Comparison of ENCODE assay signal across 1 cellular context in the genomic region with DNA sequence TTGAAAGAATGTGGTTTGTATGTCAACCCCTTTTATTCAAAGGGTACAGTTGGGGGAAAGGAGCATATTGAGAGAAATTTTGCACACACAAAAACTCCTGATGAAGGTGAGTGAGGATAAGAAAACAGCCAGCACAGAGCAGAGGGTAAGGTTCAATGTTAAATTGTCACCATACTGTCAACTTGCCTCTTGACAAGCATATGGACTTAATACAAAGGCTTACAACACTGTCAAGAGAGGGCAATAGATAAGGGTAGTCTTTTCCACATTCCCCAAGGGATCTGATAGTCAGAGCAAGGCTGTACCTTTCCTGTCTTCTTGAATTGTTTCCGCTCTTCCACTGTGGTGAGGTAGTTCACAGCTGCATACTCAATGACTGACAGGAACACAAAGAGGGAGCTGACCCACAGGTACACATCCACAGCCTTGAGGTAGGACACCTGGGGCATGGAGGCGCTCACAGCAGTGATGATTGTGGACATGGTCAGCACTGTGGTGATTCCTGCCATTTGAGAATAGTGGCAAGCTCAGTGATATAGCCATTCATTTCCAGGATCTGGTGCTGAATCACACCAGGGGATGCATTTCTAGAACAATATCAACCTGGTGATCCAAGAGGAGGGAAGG.
TF ChIP-seq lines count a peak whose summit lies in the region.

No MANE protein-coding gene starts in this region.

TF ChIP-seq in H1, 55 proteins besides CTCF, POLR2A, EP300 and RAD21:
- TF ChIP-seq TEAD4 (IDR thresholded peaks at IDR 0.05; ENCODE audit: low read depth, low read length) (no peak), SP1 (IDR thresholded peaks at IDR 0.05; ENCODE audit: low read depth, low read length) (no peak), SP2 (IDR thresholded peaks at IDR 0.05; ENCODE audit: low read length) (no peak), TAF1 (IDR thresholded peaks at IDR 0.05; ENCODE audit: low read depth, low read length) (no peak), CHD2 (IDR thresholded peaks at IDR 0.05; ENCODE audit: low read length) (no peak), SUZ12 (IDR thresholded peaks at IDR 0.05; ENCODE audit: low read length) (no peak), SIN3A (conservative IDR thresholded peaks at IDR 0.05 in 1 of 2, IDR thresholded peaks at IDR 0.05 in 1 of 2; ENCODE audit: low read depth in 1 of 2, low read length in 2 of 2) (no peak), HDAC6 (IDR thresholded peaks at IDR 0.05; ENCODE audit: low read depth, low read length) (no peak), CEBPB (IDR thresholded peaks at IDR 0.05; ENCODE audit: low read depth, low read length) (no peak), ZNF274 (IDR thresholded peaks at IDR 0.05; ENCODE audit: borderline replicate concordance, extremely low read depth, low read length) (no peak), FOSL1 (IDR thresholded peaks at IDR 0.05; ENCODE audit: insufficient read depth, low read depth, low read length) (no peak), RXRA (IDR thresholded peaks at IDR 0.05; ENCODE audit: insufficient read depth, low read depth, low read length) (no peak), TAF7 (optimal IDR thresholded peaks at IDR 0.05; ENCODE audit: borderline replicate concordance, low read depth, low read length) (no peak), POU5F1 (IDR thresholded peaks at IDR 0.05; ENCODE audit: low read depth, low read length) (no peak), EGR1 (IDR thresholded peaks at IDR 0.05; ENCODE audit: borderline replicate concordance, low read depth, low read length) (no peak)
- TF ChIP-seq, protein P1, sequence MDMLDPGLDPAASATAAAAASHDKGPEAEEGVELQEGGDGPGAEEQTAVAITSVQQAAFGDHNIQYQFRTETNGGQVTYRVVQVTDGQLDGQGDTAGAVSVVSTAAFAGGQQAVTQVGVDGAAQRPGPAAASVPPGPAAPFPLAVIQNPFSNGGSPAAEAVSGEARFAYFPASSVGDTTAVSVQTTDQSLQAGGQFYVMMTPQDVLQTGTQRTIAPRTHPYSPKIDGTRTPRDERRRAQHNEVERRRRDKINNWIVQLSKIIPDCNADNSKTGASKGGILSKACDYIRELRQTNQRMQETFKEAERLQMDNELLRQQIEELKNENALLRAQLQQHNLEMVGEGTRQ (IDR thresholded peaks at IDR 0.05; ENCODE audit: low read length) = no peak
- TF ChIP-seq, protein P2, sequence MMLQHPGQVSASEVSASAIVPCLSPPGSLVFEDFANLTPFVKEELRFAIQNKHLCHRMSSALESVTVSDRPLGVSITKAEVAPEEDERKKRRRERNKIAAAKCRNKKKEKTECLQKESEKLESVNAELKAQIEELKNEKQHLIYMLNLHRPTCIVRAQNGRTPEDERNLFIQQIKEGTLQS (IDR thresholded peaks at IDR 0.05; ENCODE audit: insufficient read depth, low read depth, low read length) = no peak
